Comparison of ENCODE assay signal across 25 cellular contexts in the genomic region with DNA sequence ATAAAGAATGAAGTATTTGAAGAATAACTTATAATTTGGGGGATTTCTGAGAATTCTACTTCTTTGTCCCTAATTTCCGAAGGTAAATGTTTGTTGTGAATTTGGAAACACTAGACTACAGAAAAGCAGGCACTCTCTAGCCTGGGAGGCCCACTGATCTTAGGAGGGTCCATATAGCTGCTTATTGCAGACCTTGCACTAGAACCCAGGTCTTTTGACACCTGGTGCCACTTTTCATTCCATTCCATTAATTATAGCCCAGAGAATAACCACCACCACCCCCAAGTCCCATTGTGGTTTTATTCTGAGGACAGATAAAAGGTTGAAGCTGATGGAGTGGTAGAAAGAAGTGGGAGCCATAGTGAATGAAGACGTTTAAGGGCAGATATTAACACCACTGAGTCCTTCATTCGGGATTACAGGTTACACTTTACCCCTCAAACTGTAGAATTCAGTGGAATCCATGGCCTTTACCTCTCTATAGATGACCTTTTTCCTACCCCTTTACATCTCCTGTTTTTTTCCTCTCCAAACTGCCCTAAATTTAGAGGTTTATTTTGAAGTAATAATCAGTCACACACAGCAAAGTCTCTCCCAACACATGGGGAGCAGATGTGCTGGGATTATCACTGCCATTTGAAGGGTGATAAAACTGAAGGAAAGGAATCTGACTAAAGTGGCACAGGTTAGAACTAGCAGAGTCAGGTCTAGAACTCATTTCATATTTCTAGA. TPM values are rescaled to one million over a fixed set of nuclear protein-coding genes. Genes with fewer than 3 reads are reported as not detected.
DNase-seq lines count a peak whose midpoint lies in the region; ATAC-seq lines count a peak whose summit lies in the region.
"Had no signal": no experiment of that assay in that cellular context is flagged by ENCODE, and none has a peak within 500 bp of the region (broad histone marks: within the 10 kb centered on the region; RNA-seq: fewer than 3 reads in every experiment).

No MANE protein-coding gene starts in this region.

- H3K9ac ChIP-seq in Karpas-422 (ENCODE audit: low read length): no peak overlapping the region
- H3K9ac ChIP-seq: BLaER1, parathyroid adenoma had no signal

- no peak for DNase-seq in activated naive CD4-positive, alpha-beta T cell treated with anti-CD3 and anti-CD28 coated beads for 36 hours
- no peak for DNase-seq in activated naive CD4-positive, alpha-beta T cell (lab: John Stamatoyannopoulos, UW)
- DNase-seq in Karpas-422 (no peak), SW480 (ENCODE audit: low spot score) (no peak)
- DNase-seq in activated naive CD8-positive, alpha-beta T cell treated with anti-CD3 and anti-CD28 coated beads for 36 hours: no peak
- no peak for DNase-seq in natural killer cell treated with Interleukin-12 subunit alpha and Interleukin-12 subunit beta and Interleukin-15 and Interleukin-18, amount 100 ng/mL, for 72 hours (ENCODE audit: low spot score)
- DNase-seq: activated CD4-positive, CD25-positive, alpha-beta regulatory T cell; activated CD8-positive, alpha-beta memory T cell treated with anti-CD3 and anti-CD28 coated beads for 24 hours; activated T-cell treated with anti-CD3 and anti-CD28 coated beads, Interleukin-2, amount 50 U/mL, for 4 hours; Calu3; effector CD4-positive, alpha-beta T cell; glutamatergic neuron; islet precursor cell; left ventricle myocardium superior; NCI-H2081 treated with DMSO at 0.1 percent for 48 hours; NCI-H226; NCI-H774; SJCRH30; stimulated activated CD4-positive, alpha-beta T cell treated with anti-CD3 and anti-CD28 coated beads, Interleukin-2, amount 100 ng/mL, for 24 hours; trophoblast cell had no signal

- H2AFZ ChIP-seq in Karpas-422 (ENCODE audit: low read length): no peak overlapping the region
- H2AFZ ChIP-seq: parathyroid adenoma had no signal

- peaks cover 38% of the 10 kb centered on the region for H3K4me1 ChIP-seq in Karpas-422 (ENCODE audit: low read length)
- H3K4me1 ChIP-seq: adrenal gland, BLaER1, parathyroid adenoma had no signal

- peak overlapping the region; percentile 19; the same call in 1 of the 2 replicates for H3K27ac ChIP-seq in Karpas-422 (ENCODE audit: low read length)
- H3K27ac ChIP-seq: adrenal gland, BLaER1, epithelial cell of prostate, parathyroid adenoma, SJCRH30 had no signal

- peaks cover 12% of the 10 kb centered on the region for H3K4me1 Mint-ChIP-seq in activated naive CD4-positive, alpha-beta T cell treated with anti-CD3 and anti-CD28 coated beads for 36 hours (ENCODE audit: low read depth)
- H3K4me1 Mint-ChIP-seq in activated naive CD8-positive, alpha-beta T cell treated with anti-CD3 and anti-CD28 coated beads for 36 hours: peaks cover 10% of the 10 kb centered on the region
- peaks cover 0 to 16% of the 10 kb centered on the region in 2 donors for H3K4me1 Mint-ChIP-seq in natural killer cell treated with Interleukin-12 subunit alpha and Interleukin-12 subunit beta and Interleukin-15 and Interleukin-18, amount 100 ng/mL, for 72 hours (ENCODE audit: low read depth in 2 of 2)

- peak overlapping the region; percentile 60 for H3K27ac Mint-ChIP-seq in activated naive CD4-positive, alpha-beta T cell treated with anti-CD3 and anti-CD28 coated beads for 36 hours
- H3K27ac Mint-ChIP-seq in activated naive CD8-positive, alpha-beta T cell treated with anti-CD3 and anti-CD28 coated beads for 36 hours: peak overlapping the region; percentile 22
- H3K27ac Mint-ChIP-seq in natural killer cell treated with Interleukin-12 subunit alpha and Interleukin-12 subunit beta and Interleukin-15 and Interleukin-18, amount 100 ng/mL, for 72 hours: peak overlapping the region; percentile 43 to 54

- ATAC-seq in natural killer cell treated with Interleukin-12 subunit alpha and Interleukin-12 subunit beta and Interleukin-15 and Interleukin-18, amount 100 ng/mL, for 72 hours: no peak
- no peak for ATAC-seq in HG03280 (IDR thresholded peaks at IDR 0.05; ENCODE audit: unreplicated experiment)
- ATAC-seq: activated T-cell treated with anti-CD3 and anti-CD28 coated beads, Interleukin-2, amount 50 U/mL, for 4 hours; left ventricle myocardium superior had no signal

- no peaks in the 10 kb centered on the region for H3K27me3 ChIP-seq in Karpas-422 (ENCODE audit: low read length)
- H3K27me3 ChIP-seq: adrenal gland, BLaER1, SJCRH30 had no signal

- peaks cover 41% of the 10 kb centered on the region for H3K36me3 Mint-ChIP-seq in activated naive CD4-positive, alpha-beta T cell treated with anti-CD3 and anti-CD28 coated beads for 36 hours (ENCODE audit: low read depth)
- peaks cover 26% of the 10 kb centered on the region for H3K36me3 Mint-ChIP-seq in activated naive CD8-positive, alpha-beta T cell treated with anti-CD3 and anti-CD28 coated beads for 36 hours
- H3K36me3 Mint-ChIP-seq in natural killer cell treated with Interleukin-12 subunit alpha and Interleukin-12 subunit beta and Interleukin-15 and Interleukin-18, amount 100 ng/mL, for 72 hours: peaks cover 4% of the 10 kb centered on the region

- H4K20me1 ChIP-seq in Karpas-422 (ENCODE audit: insufficient read depth, low read depth, low read length): no peaks in the 10 kb centered on the region
- H4K20me1 ChIP-seq: BLaER1 had no signal

- H3K79me2 ChIP-seq in Karpas-422 (ENCODE audit: low read length): no peaks in the 10 kb centered on the region
- H3K79me2 ChIP-seq: parathyroid adenoma had no signal

- no peak overlapping the region for H3K4me3 Mint-ChIP-seq in activated naive CD4-positive, alpha-beta T cell treated with anti-CD3 and anti-CD28 coated beads for 36 hours
- no peak overlapping the region for H3K4me3 Mint-ChIP-seq in activated naive CD8-positive, alpha-beta T cell treated with anti-CD3 and anti-CD28 coated beads for 36 hours
- H3K4me3 Mint-ChIP-seq in natural killer cell treated with Interleukin-12 subunit alpha and Interleukin-12 subunit beta and Interleukin-15 and Interleukin-18, amount 100 ng/mL, for 72 hours: no peak overlapping the region
- H3K4me3 Mint-ChIP-seq: activated T-cell treated with anti-CD3 and anti-CD28 coated beads, Interleukin-2, amount 50 U/mL, for 4 hours had no signal

- H3K4me2 ChIP-seq in Karpas-422 (ENCODE audit: low read depth, low read length, poor library complexity, severe bottlenecking): no peak overlapping the region
- H3K4me2 ChIP-seq: BLaER1 had no signal

- no peaks in the 10 kb centered on the region for H3K27me3 Mint-ChIP-seq in activated naive CD4-positive, alpha-beta T cell treated with anti-CD3 and anti-CD28 coated beads for 36 hours (ENCODE audit: low read depth)
- no peaks in the 10 kb centered on the region for H3K27me3 Mint-ChIP-seq in activated naive CD8-positive, alpha-beta T cell treated with anti-CD3 and anti-CD28 coated beads for 36 hours
- H3K27me3 Mint-ChIP-seq in natural killer cell treated with Interleukin-12 subunit alpha and Interleukin-12 subunit beta and Interleukin-15 and Interleukin-18, amount 100 ng/mL, for 72 hours: no peaks in the 10 kb centered on the region

- H3K36me3 ChIP-seq in Karpas-422 (ENCODE audit: insufficient read depth, low read length): peaks cover 39% of the 10 kb centered on the region
- H3K36me3 ChIP-seq: SJCRH30 had no signal

- intact Hi-C loops in activated naive CD4-positive, alpha-beta T cell treated with anti-CD3 and anti-CD28 coated beads for 36 hours (cut with micrococcal nuclease): no loop called here

- no peaks in the 10 kb centered on the region for H3K9me3 Mint-ChIP-seq in activated naive CD4-positive, alpha-beta T cell treated with anti-CD3 and anti-CD28 coated beads for 36 hours
- no peaks in the 10 kb centered on the region for H3K9me3 Mint-ChIP-seq in activated naive CD8-positive, alpha-beta T cell treated with anti-CD3 and anti-CD28 coated beads for 36 hours
- H3K9me3 Mint-ChIP-seq in natural killer cell treated with Interleukin-12 subunit alpha and Interleukin-12 subunit beta and Interleukin-15 and Interleukin-18, amount 100 ng/mL, for 72 hours: no peaks in the 10 kb centered on the region
- H3K9me3 Mint-ChIP-seq: activated T-cell treated with anti-CD3 and anti-CD28 coated beads, Interleukin-2, amount 50 U/mL, for 4 hours had no signal

- H3K4me3 ChIP-seq in Karpas-422 (ENCODE audit: low read length): no peak overlapping the region
- H3K4me3 ChIP-seq: adrenal gland, BLaER1, SJCRH30 had no signal

- H3K9me2 ChIP-seq in Karpas-422 (replicated peaks; ENCODE audit: insufficient read depth, low read length): no peaks in the 10 kb centered on the region

- CTCF ChIA-PET in activated naive CD4-positive, alpha-beta T cell treated with anti-CD3 and anti-CD28 coated beads for 36 hours (lab: Charles Lee): no interaction called here

- H3K9me3 ChIP-seq in Karpas-422 (ENCODE audit: low read length): no peaks in the 10 kb centered on the region
- H3K9me3 ChIP-seq: adrenal gland, BLaER1, SJCRH30 had no signal

RNA-seq across cellular contexts. Expression of gene PSMD5, which starts 12.0 kb away (rescaled TPM):
- 10 to 100 TPM; 62.1 to 63.5 TPM for total RNA-seq in activated naive CD4-positive, alpha-beta T cell treated with anti-CD3 and anti-CD28 coated beads for 36 hours
- total RNA-seq in Karpas-422 (2014; rRNA removed; shearing (Covaris generic); ENCODE audit: low replicate concordance): 14.4 and 26.1 TPM in 2 replicates
- 10 to 100 TPM; 69.0 to 69.3 TPM for total RNA-seq in activated naive CD8-positive, alpha-beta T cell treated with anti-CD3 and anti-CD28 coated beads for 36 hours
- total RNA-seq in natural killer cell treated with Interleukin-12 subunit alpha and Interleukin-12 subunit beta and Interleukin-15 and Interleukin-18, amount 100 ng/mL, for 72 hours: 10 to 100 TPM; 59.5 to 70.4 TPM

RNA-seq across cellular contexts. Expression of gene PHF19, which starts 22.2 kb away (rescaled TPM):
- total RNA-seq in activated naive CD4-positive, alpha-beta T cell treated with anti-CD3 and anti-CD28 coated beads for 36 hours: 100 to 1,000 TPM; 289 to 295 TPM
- total RNA-seq in Karpas-422 (2014; rRNA removed; shearing (Covaris generic); ENCODE audit: low replicate concordance): 34.8 and 76.9 TPM in 2 replicates
- total RNA-seq in activated naive CD8-positive, alpha-beta T cell treated with anti-CD3 and anti-CD28 coated beads for 36 hours: 100 to 1,000 TPM; 216 to 226 TPM
- 100 to 1,000 TPM in 1 of 2 donors, 10 to 100 TPM in 1; 97.4 to 177 TPM for total RNA-seq in natural killer cell treated with Interleukin-12 subunit alpha and Interleukin-12 subunit beta and Interleukin-15 and Interleukin-18, amount 100 ng/mL, for 72 hours
